8 cellular contexts compared by ENCODE assay signal in the genomic region with DNA sequence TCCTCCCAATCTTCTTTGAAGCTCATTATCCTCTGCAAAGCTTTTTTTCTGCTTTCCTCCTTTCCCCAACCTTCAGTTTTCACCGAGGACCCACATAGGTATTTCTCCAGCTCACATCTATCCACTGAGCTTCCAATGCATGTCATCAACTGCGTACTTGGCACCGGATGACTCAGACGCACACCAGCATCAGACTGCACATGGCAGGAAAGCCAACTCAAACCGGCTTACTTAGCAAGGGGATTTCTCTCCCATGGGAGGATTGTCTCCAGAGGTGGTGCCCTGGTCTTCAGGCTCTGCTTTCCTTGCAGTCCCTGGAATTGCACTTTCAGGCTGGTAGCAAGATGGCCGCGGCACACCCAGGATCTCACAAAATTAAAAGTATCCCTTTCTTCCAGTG. TPM values are rescaled to one million over a fixed set of nuclear protein-coding genes. Genes with fewer than 3 reads are reported as not detected.
DNase-seq lines count a peak whose midpoint lies in the region; ATAC-seq and TF ChIP-seq lines count a peak whose summit lies in the region.

No MANE protein-coding gene starts in this region.

- no peaks in the 10 kb centered on the region for H3K27me3 ChIP-seq in upper lobe of right lung

- TF ChIP-seq CTCF in brain (conservative IDR thresholded peaks at IDR 0.05) (no peak), upper lobe of right lung (IDR thresholded peaks at IDR 0.05) (no peak)

- intact Hi-C loops in upper lobe of right lung (cut with DNase I), result no loop called here

- H3K27me3 Mint-ChIP-seq in brain, result peaks cover 4% of the 10 kb centered on the region
- no peaks in the 10 kb centered on the region for H3K27me3 Mint-ChIP-seq in memory B cell

- H3K9me3 ChIP-seq in upper lobe of right lung, result no peaks in the 10 kb centered on the region

- peak overlapping the region; percentile 98 to 99 (median 98) for H3K27ac Mint-ChIP-seq in brain
- peak overlapping the region; percentile 86 for H3K27ac Mint-ChIP-seq in memory B cell

- H3K36me3 ChIP-seq in upper lobe of right lung, result peaks cover 3% of the 10 kb centered on the region

- H3K4me3 Mint-ChIP-seq in brain, result peak overlapping the region; percentile 90 to 93 (median 91)
- H3K4me3 Mint-ChIP-seq in memory B cell, result peak overlapping the region; percentile 86

- DNase-seq in activated naive CD4-positive, alpha-beta T cell treated with Interleukin-2 at 50 U/mL for 16 hours, result peak; percentile 24
- DNase-seq in activated naive CD4-positive, alpha-beta T cell treated with anti-CD3 and anti-CD28 coated beads, Interleukin-2, amount 50 U/mL, for 16 hours, result no peak
- no peak for DNase-seq in memory B cell (ENCODE audit: low spot score in 2 of 2)
- DNase-seq in upper lobe of right lung, result no peak
- no peak for DNase-seq in UCSD-AML1 (lab: John Stamatoyannopoulos, UW; ENCODE audit: unreplicated experiment)

- peaks cover 26% of the 10 kb centered on the region for H3K4me1 ChIP-seq in upper lobe of right lung

- H3K36me3 Mint-ChIP-seq in brain (peaks cover 5% of the 10 kb centered on the region), memory B cell (no peaks in the 10 kb centered on the region)

- H3K9me3 Mint-ChIP-seq in brain (peaks cover 0 to 3% (median 0%) of the 10 kb centered on the region in 5 experiments), memory B cell (no peaks in the 10 kb centered on the region)

- H3K4me1 Mint-ChIP-seq in brain (peaks cover 31% of the 10 kb centered on the region), memory B cell (peaks cover 24% of the 10 kb centered on the region)

- H3K4me3 ChIP-seq in upper lobe of right lung, result peak overlapping the region; percentile 70

- peak overlapping the region; percentile 94 for H3K27ac ChIP-seq in upper lobe of right lung

- ATAC-seq in memory B cell (ENCODE audit: low read depth), result no peak
- no peak for ATAC-seq in upper lobe of right lung
- no peak for ATAC-seq in GM21381 (IDR thresholded peaks at IDR 0.05; ENCODE audit: unreplicated experiment)
- no peak for ATAC-seq in GM21367 (IDR thresholded peaks at IDR 0.05; ENCODE audit: unreplicated experiment)

RNA-seq across cellular contexts. Expression of a gene that starts 1.7 kb away (rescaled TPM):
- 26.1 TPM for polyA plus RNA-seq in brain (ENCODE audit: insufficient read depth, low read depth, low replicate concordance)
- 40.7 TPM for total RNA-seq in upper lobe of right lung
